17 cellular contexts compared by ENCODE assay signal in the genomic region with DNA sequence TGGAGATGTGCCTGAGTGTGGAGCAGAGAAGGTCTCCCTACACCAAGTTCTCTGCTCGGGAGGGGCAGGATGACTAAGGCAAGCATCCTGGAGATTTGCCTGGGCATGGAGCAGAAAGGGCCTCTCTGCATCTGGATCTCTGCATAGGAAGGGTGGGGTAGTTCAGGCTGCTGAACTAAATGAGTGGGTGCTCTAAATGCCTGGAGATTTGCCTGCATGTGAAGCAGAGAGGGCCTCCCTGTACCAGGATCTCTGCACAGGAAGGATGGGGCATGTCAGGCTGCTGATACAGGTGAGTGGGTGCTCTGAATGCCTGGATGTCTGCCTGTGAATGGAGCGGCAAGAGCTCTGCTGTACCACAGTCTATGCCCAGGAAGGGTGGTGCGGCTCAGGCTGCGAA.
DNase-seq lines count a peak whose midpoint lies in the region; ATAC-seq and TF ChIP-seq lines count a peak whose summit lies in the region.
"Had no signal": no experiment of that assay in that cellular context is flagged by ENCODE, and none has a peak within 500 bp of the region (broad histone marks: within the 10 kb centered on the region; RNA-seq: fewer than 3 reads in every experiment).

No MANE protein-coding gene starts in this region.

- H4K20me1 ChIP-seq in GM23248 (ENCODE audit: insufficient read depth), result no peaks in the 10 kb centered on the region
- H4K20me1 ChIP-seq in SK-N-SH (ENCODE audit: insufficient read depth), result no peaks in the 10 kb centered on the region
- H4K20me1 ChIP-seq in fibroblast of lung (ENCODE audit: control insufficient read depth, extremely low read depth, insufficient read depth, low read length), result no peaks in the 10 kb centered on the region

- no peak overlapping the region for H2AFZ ChIP-seq in GM23248
- H2AFZ ChIP-seq in SK-N-SH (ENCODE audit: low read depth), result no peak overlapping the region
- peak overlapping the region; percentile 56 for H2AFZ ChIP-seq in fibroblast of lung (ENCODE audit: low read length)

- H3K36me3 ChIP-seq in GM23248 (ENCODE audit: low read depth) (no peaks in the 10 kb centered on the region), SK-N-SH (replicated peaks in 1 of 2; ENCODE audit: control insufficient read depth in 1 of 2, insufficient read depth in 2 of 2, low read length in 1 of 2) (peaks cover 3 to 19% of the 10 kb centered on the region in 2 experiments), fibroblast of lung (ENCODE audit: control insufficient read depth, insufficient read depth, low read length) (no peaks in the 10 kb centered on the region)
- H3K36me3 ChIP-seq: gastrocnemius medialis, suprapubic skin had no signal

- in situ Hi-C loops in GM23248 (cut with MboI), result loop anchor here (25.0 kb wide), 1 partner anchor 897 kb away; a partner anchor contains a TSS

- H3K4me1 ChIP-seq in GM23248 (ENCODE audit: insufficient read depth) (peaks cover 17% of the 10 kb centered on the region), SK-N-SH (ENCODE audit: control insufficient read depth in 1 of 2, insufficient read depth in 2 of 2, low read depth in 1 of 2, low read length in 1 of 2) (no peaks in the 10 kb centered on the region; a peak in 2 of 4 replicates), fibroblast of lung (ENCODE audit: control insufficient read depth, extremely low read depth, insufficient read depth, low read length) (peaks cover 6% of the 10 kb centered on the region)
- H3K4me1 ChIP-seq: gastrocnemius medialis had no signal

- TF ChIP-seq CTCF in SK-N-SH (IDR thresholded peaks at IDR 0.05), result no peak
- TF ChIP-seq CTCF in fibroblast of lung (conservative IDR thresholded peaks at IDR 0.05 in 1 of 2, IDR thresholded peaks at IDR 0.05 in 1 of 2; ENCODE audit: low read depth in 1 of 2, low read length in 2 of 2), result no peak

- no peaks in the 10 kb centered on the region for H3K9me3 ChIP-seq in GM23248 (ENCODE audit: low read depth)
- H3K9me3 ChIP-seq in SK-N-SH, result peaks cover 16% of the 10 kb centered on the region; the same call in 1 of the 2 replicates
- no peaks in the 10 kb centered on the region for H3K9me3 ChIP-seq in fibroblast of lung (ENCODE audit: control insufficient read depth, insufficient read depth, low read depth, low read length)
- H3K9me3 ChIP-seq: gastrocnemius medialis, suprapubic skin had no signal

- H3K9me2 ChIP-seq in GM23248 (ENCODE audit: insufficient read depth) (no peaks in the 10 kb centered on the region), SK-N-SH (no peaks in the 10 kb centered on the region)

- H3K9ac ChIP-seq in GM23248 (no peak overlapping the region), SK-N-SH (no peak overlapping the region), fibroblast of lung (ENCODE audit: insufficient read depth, low read length) (no peak overlapping the region)

- peaks cover 24% of the 10 kb centered on the region; the same call in 1 of the 2 replicates for H3F3A ChIP-seq in GM23248 (ENCODE audit: insufficient read depth)
- H3F3A ChIP-seq in SK-N-SH (replicated peaks; ENCODE audit: insufficient read depth), result peaks cover 18% of the 10 kb centered on the region

- ATAC-seq in HG03175 (IDR thresholded peaks at IDR 0.05; ENCODE audit: unreplicated experiment) (no peak), HG02852 (IDR thresholded peaks at IDR 0.05; ENCODE audit: unreplicated experiment) (no peak)
- ATAC-seq: gastrocnemius medialis, K562, Right ventricle myocardium inferior had no signal

- 0 out of 4 replicates have a peak, but pooled peaks of 1 of the 2 experiments have one; percentile 20 for TF ChIP-seq EP300 in SK-N-SH (IDR thresholded peaks at IDR 0.05; ENCODE audit: borderline replicate concordance in 1 of 2, low read depth in 1 of 2, low read length in 1 of 2)

- no peak overlapping the region for H3K4me2 ChIP-seq in GM23248 (ENCODE audit: unreplicated experiment)
- 0 out of 2 replicates have a peak overlapping the region, but pooled peaks have one; percentile 1 for H3K4me2 ChIP-seq in SK-N-SH
- no peak overlapping the region for H3K4me2 ChIP-seq in fibroblast of lung (ENCODE audit: extremely low read depth, insufficient read depth, low read length)

- no peak for TF ChIP-seq RAD21 in SK-N-SH (IDR thresholded peaks at IDR 0.05; ENCODE audit: low read length)

- DNase-seq in GM23248 (peak; percentile 94), SK-N-SH (no peak), fibroblast of lung (ENCODE audit: low read depth in 2 of 2) (peak; percentile 77 to 82), skeletal muscle cell (ENCODE audit: low read depth) (peak; percentile 70), retina (no peak), SIG-M5 treated with dmso at 0.1 percent for 504 hours (lab: John Stamatoyannopoulos, UW; ENCODE audit: unreplicated experiment) (no peak)
- DNase-seq: activated naive CD4-positive, alpha-beta T cell treated with anti-CD3 and anti-CD28 coated beads, Interleukin-2, amount 10 ng/mL, durations not matched to agents 7 days and 5 days; C1 segment of cervical spinal cord; gastrocnemius medialis; GOT3; NCI-H1436 treated with DMSO at 0.1 percent for 48 hours; NCI-H2227 treated with DMSO at 0.1 percent for 48 hours had no signal

- POLR2A ChIA-PET in SK-N-SH (lab: Yijun Ruan, JAX), result interaction anchor here (1.2 kb wide), 1 partner anchor 12 kb away, joined by 4 read pairs; no protein-coding TSS in a partner anchor

- H3K27ac ChIP-seq in GM23248 (peak overlapping the region; percentile 47), SK-N-SH (ENCODE audit: low read depth in 2 of 2, low read length in 1 of 2) (peak overlapping the region in 1 of 2 experiments; percentile 13; a peak in 2 of 4 replicates), fibroblast of lung (ENCODE audit: insufficient read depth, low read length) (no peak overlapping the region)
- H3K27ac ChIP-seq: gastrocnemius medialis, suprapubic skin had no signal

- 62 to 63% methylated on average over 4 of the region's 4 CpGs for WGBS in GM23248 (ENCODE audit: low coverage in 1 of 2, low lambda C conversion rate in 2 of 2, missing lambda C conversion rate in 2 of 2), 2 experiments
- 84% methylated on average over 4 of the region's 4 CpGs for WGBS in SK-N-SH (ENCODE audit: low lambda C conversion rate)

- no peak overlapping the region for H3K4me3 ChIP-seq in GM23248
- no peak overlapping the region for H3K4me3 ChIP-seq in SK-N-SH (ENCODE audit: low read depth in 2 of 2, low read length in 1 of 2)
- H3K4me3 ChIP-seq in fibroblast of lung (replicated peaks in 1 of 4; ENCODE audit: control extremely low read depth in 1 of 4, insufficient read depth in 1 of 4, low read depth in 3 of 4, low read length in 4 of 4), result no peak overlapping the region
- no peak overlapping the region for H3K4me3 ChIP-seq in skeletal muscle cell (ENCODE audit: low read depth, low read length)
- H3K4me3 ChIP-seq: gastrocnemius medialis, K562, suprapubic skin had no signal

- CTCF ChIA-PET in SK-N-SH (lab: Yijun Ruan, JAX), result no interaction called here

- no peaks in the 10 kb centered on the region for H3K79me2 ChIP-seq in GM23248 (ENCODE audit: insufficient read depth)
- peaks cover 91% of the 10 kb centered on the region for H3K79me2 ChIP-seq in SK-N-SH (ENCODE audit: insufficient read depth)
- no peaks in the 10 kb centered on the region for H3K79me2 ChIP-seq in fibroblast of lung (ENCODE audit: control insufficient read depth, insufficient read depth, low read length)

- H3K27me3 ChIP-seq in GM23248 (replicated peaks; ENCODE audit: insufficient read depth) (no peaks in the 10 kb centered on the region), SK-N-SH (ENCODE audit: insufficient read depth) (no peaks in the 10 kb centered on the region), fibroblast of lung (ENCODE audit: control insufficient read depth, insufficient read depth, low read length) (no peaks in the 10 kb centered on the region)
- H3K27me3 ChIP-seq: gastrocnemius medialis, suprapubic skin had no signal

TF ChIP-seq in SK-N-SH, 30 proteins besides CTCF, POLR2A, EP300 and RAD21:
- TF ChIP-seq, protein P1, sequence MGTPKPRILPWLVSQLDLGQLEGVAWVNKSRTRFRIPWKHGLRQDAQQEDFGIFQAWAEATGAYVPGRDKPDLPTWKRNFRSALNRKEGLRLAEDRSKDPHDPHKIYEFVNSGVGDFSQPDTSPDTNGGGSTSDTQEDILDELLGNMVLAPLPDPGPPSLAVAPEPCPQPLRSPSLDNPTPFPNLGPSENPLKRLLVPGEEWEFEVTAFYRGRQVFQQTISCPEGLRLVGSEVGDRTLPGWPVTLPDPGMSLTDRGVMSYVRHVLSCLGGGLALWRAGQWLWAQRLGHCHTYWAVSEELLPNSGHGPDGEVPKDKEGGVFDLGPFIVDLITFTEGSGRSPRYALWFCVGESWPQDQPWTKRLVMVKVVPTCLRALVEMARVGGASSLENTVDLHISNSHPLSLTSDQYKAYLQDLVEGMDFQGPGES (IDR thresholded peaks at IDR 0.05; ENCODE audit: low read depth, low read length), result no peak
- TF ChIP-seq GABPA (IDR thresholded peaks at IDR 0.05; ENCODE audit: low read depth), result no peak
- peak; percentile 41; the same call in 1 of the 2 replicates for TF ChIP-seq TCF12 (IDR thresholded peaks at IDR 0.05)
- TF ChIP-seq FOSL2 (IDR thresholded peaks at IDR 0.05; ENCODE audit: borderline replicate concordance, low read depth), result peak; percentile 48; the same call in 1 of the 2 replicates

Comparison
In these comparisons a context has a peak if more than half of its experiments do, and no peak if none do; other contexts are left out.
1. DNase-seq: peak in GM23248 (single experiment), fibroblast of lung (2 of 2) and skeletal muscle cell (single experiment); none in SK-N-SH (single experiment), retina (single experiment) and SIG-M5 treated with dmso at 0.1 percent for 504 hours (single experiment).